ENCODE assay signal across 11 cellular contexts in the genomic region with DNA sequence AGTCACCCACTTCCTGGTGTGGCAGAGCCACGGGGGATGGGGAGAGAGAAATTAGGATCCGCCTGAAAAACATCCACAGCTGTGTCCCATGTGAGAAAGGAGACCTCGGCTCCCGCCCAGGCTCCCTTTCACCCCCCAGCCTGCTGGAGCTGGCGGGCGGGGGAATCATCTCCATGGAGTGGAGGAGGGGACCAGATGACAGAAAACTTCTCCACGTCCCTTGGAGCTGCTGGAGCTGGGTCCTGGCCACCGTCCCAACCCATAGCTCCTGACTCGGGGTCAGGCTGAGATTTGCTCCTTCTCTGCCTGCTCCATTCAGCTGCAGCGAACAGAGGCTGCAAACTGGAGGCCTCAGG.
DNase-seq lines count a peak whose midpoint lies in the region; ATAC-seq and TF ChIP-seq lines count a peak whose summit lies in the region.
"Had no signal": no experiment of that assay in that cellular context is flagged by ENCODE, and none has a peak within 500 bp of the region (broad histone marks: within the 10 kb centered on the region; RNA-seq: fewer than 3 reads in every experiment).

No MANE protein-coding gene starts in this region.

- H3K27ac ChIP-seq in GM23338 (ENCODE audit: low read depth) (no peak overlapping the region), cingulate gyrus (ENCODE audit: low read depth, low read length) (peak overlapping the region; percentile 25), spleen (peak overlapping the region in 7 of 8 donors; percentile 56 to 89 (median 83))

- H3K4me3 ChIP-seq in GM23338 = no peak overlapping the region
- no peak overlapping the region for H3K4me3 ChIP-seq in spleen

- no peaks in the 10 kb centered on the region for H3K9me2 ChIP-seq in GM23338 (ENCODE audit: insufficient read depth)

- no peaks in the 10 kb centered on the region for H3K27me3 ChIP-seq in GM23338 (ENCODE audit: insufficient read depth)
- H3K27me3 ChIP-seq in spleen (replicated peaks in 1 of 7) = no peaks in the 10 kb centered on the region

- H3K4me1 ChIP-seq in GM23338 (ENCODE audit: insufficient read depth) (peaks cover 11% of the 10 kb centered on the region; the same call in 1 of the 2 replicates), spleen (peaks cover 0 to 74% (median 31%) of the 10 kb centered on the region in 6 donors)

- TF ChIP-seq CTCF in GM23338 (conservative IDR thresholded peaks at IDR 0.05; ENCODE audit: low read depth in 2 of 2) = no peak
- no peak for TF ChIP-seq CTCF in spleen (IDR thresholded peaks at IDR 0.05 in 8 of 11, conservative IDR thresholded peaks at IDR 0.05 in 3 of 11)
- TF ChIP-seq CTCF in glutamatergic neuron (IDR thresholded peaks at IDR 0.05; ENCODE audit: partially characterized antibody, unreplicated experiment) = no peak

- no peaks in the 10 kb centered on the region for H3K36me3 ChIP-seq in GM23338 (ENCODE audit: insufficient read depth)
- H3K36me3 ChIP-seq in spleen = no peaks in the 10 kb centered on the region

- H3K4me3 Mint-ChIP-seq in GM23338 = no peak overlapping the region
- no peak overlapping the region for H3K4me3 Mint-ChIP-seq in glutamatergic neuron (ENCODE audit: unreplicated experiment)

- H3K4me1 Mint-ChIP-seq in GM23338 (peaks cover 26% of the 10 kb centered on the region), glutamatergic neuron (ENCODE audit: low read depth, unreplicated experiment) (peaks cover 7% of the 10 kb centered on the region)

- no peaks in the 10 kb centered on the region for H3K79me2 ChIP-seq in GM23338 (replicated peaks; ENCODE audit: insufficient read depth)

- H2AFZ ChIP-seq in GM23338 = peak overlapping the region; percentile 28; the same call in 1 of the 2 replicates

- H3K27ac Mint-ChIP-seq in GM23338 (no peak overlapping the region), glutamatergic neuron (ENCODE audit: unreplicated experiment) (no peak overlapping the region)

- no peaks in the 10 kb centered on the region for H4K20me1 ChIP-seq in GM23338 (replicated peaks; ENCODE audit: insufficient read depth)

- no peaks in the 10 kb centered on the region for H3K36me3 Mint-ChIP-seq in GM23338 (ENCODE audit: low read depth)
- H3K36me3 Mint-ChIP-seq in glutamatergic neuron (ENCODE audit: unreplicated experiment) = no peaks in the 10 kb centered on the region

- H3K27me3 Mint-ChIP-seq in GM23338 (ENCODE audit: insufficient read depth, low read depth, poor library complexity) (peaks cover 8% of the 10 kb centered on the region), glutamatergic neuron (ENCODE audit: unreplicated experiment) (peaks cover 8% of the 10 kb centered on the region)

- no peak for TF ChIP-seq POLR2A in spleen (IDR thresholded peaks at IDR 0.05)

- intact Hi-C loops in spleen (cut with DNase I; ENCODE audit: low total_unique reads) = no loop called here

- DNase-seq in GM23338 (ENCODE audit: low spot score) (no peak), left kidney (ENCODE audit: low read depth, low spot score) (peak; percentile 56), spleen (peak; percentile 63), RKO (ENCODE audit: low spot score) (no peak), glutamatergic neuron (no peak)
- no peak for DNase-seq in activated effector memory CD4-positive, alpha-beta T cell treated with Interleukin-2 at 50 U/mL for 16 hours
- DNase-seq: activated CD8-positive, alpha-beta memory T cell treated with anti-CD3 and anti-CD28 coated beads, Interleukin-2, amount 50 U/mL, for 4 hours; effector memory CD4-positive, alpha-beta T cell; NCI-H2107 had no signal

- 73 to 86% (median 74%) methylated on average over 10 of the region's 10 CpGs for WGBS in spleen, 5 donors

- ATAC-seq in GM23338 = no peak
- ATAC-seq in GM18870 (IDR thresholded peaks at IDR 0.05; ENCODE audit: unreplicated experiment) = no peak

- no peaks in the 10 kb centered on the region for H3K9me3 Mint-ChIP-seq in GM23338
- H3K9me3 Mint-ChIP-seq in glutamatergic neuron (ENCODE audit: unreplicated experiment) = peaks cover 4% of the 10 kb centered on the region

- H3K9me3 ChIP-seq in spleen = no peaks in the 10 kb centered on the region

- H3F3A ChIP-seq in GM23338 (replicated peaks; ENCODE audit: low read depth) = no peaks in the 10 kb centered on the region

- H3K4me2 ChIP-seq in GM23338 = no peak overlapping the region

TF ChIP-seq in GM23338, 12 proteins besides CTCF, POLR2A, EP300 and RAD21:
- no peak for TF ChIP-seq EZH2 (IDR thresholded peaks at IDR 0.05; ENCODE audit: low read depth, unreplicated experiment)

Comparison
In these comparisons a context has a peak if more than half of its experiments do, and no peak if none do; other contexts are left out.
1. DNase-seq: peak in left kidney (single experiment) and spleen (single experiment); none in GM23338 (single experiment), RKO (single experiment), glutamatergic neuron (single experiment) and activated effector memory CD4-positive, alpha-beta T cell treated with Interleukin-2 at 50 U/mL for 16 hours (single experiment).